In the genomic region with DNA sequence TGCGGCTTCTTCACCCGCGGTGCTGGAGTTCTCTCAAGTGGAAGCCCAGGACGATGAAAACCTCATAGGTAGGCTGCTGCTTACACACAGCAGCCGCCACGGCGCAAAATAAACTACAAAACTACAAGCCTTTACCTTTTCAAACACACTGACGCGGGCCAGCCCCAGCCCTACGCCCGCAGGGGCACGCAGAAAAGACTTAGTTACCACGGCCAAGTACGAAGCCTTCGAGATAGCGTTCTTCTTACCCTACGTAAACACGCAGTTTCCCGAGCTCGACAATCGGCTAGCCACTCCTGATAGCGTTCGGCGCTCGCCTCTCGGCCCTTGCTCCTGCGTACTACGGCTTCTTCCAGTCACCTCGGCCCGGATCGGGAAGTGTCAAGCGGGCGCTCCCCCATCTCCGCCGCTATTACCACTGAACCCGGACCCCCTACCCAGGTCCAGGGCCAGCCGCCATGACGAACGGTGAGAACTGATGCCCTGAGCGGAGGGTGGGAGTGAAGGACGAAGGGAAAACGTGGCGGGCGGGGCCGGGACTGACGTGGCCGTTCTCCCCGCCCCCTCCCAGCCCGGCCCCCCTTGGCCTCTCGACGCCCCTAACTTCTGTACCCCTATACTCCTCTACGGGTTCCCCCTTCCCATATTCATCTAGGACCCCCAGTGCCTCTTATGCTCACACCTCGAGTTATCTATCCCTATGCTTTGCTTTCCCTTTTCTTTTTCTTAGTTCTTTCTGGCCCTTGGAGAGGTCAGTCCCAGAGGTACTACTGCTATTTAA, we compare ENCODE assay signal across 8 cellular contexts. TPM values are rescaled to one million over a fixed set of nuclear protein-coding genes. Genes with fewer than 3 reads are reported as not detected.
A peak's percentile ranks its signal among the peaks of the same experiment; 100 is the strongest.
DNase-seq lines count a peak whose midpoint lies in the region; ATAC-seq and TF ChIP-seq lines count a peak whose summit lies in the region.

TSS of gene TMEM167B (plus strand) at position 350 of the 781 bp plus-strand sequence. CDS start at position 459, 109 bp downstream.

- H3K27me3 ChIP-seq in CD8-positive, alpha-beta T cell (ENCODE audit: insufficient read depth, low read length), result no peaks in the 10 kb centered on the region

- H3K4me1 ChIP-seq in CD8-positive, alpha-beta T cell (ENCODE audit: insufficient read depth, low read length), result peaks cover 20% of the 10 kb centered on the region

- H3K4me3 ChIP-seq in CD8-positive, alpha-beta T cell (ENCODE audit: low read depth, low read length), result peak within 1 kb of the TSS; percentile 84

- intact Hi-C loops in CD8-positive, alpha-beta T cell (cut with DNase I, micrococcal nuclease), result loop anchor here (1.0 to 10.0 kb wide), 8 partner anchors 10 to 944 kb away; partner anchors contain the start of genes TAF13 (in 2 of the 2), WDR47 (in 2 of the 2), PRPF38B (in 1 of the 2) and PSMA5 (in 1 of the 2)

- H3K4me3 Mint-ChIP-seq in CD8-positive, alpha-beta T cell, result peak within 1 kb of the TSS; percentile 96

- peak; percentile 94 for ATAC-seq in CD8-positive, alpha-beta T cell
- ATAC-seq in GM19468 (IDR thresholded peaks at IDR 0.05; ENCODE audit: extremely low read depth, unreplicated experiment), result peak; percentile 73

- H3K36me3 ChIP-seq in CD8-positive, alpha-beta T cell (ENCODE audit: insufficient read depth, low read length), result peaks cover 13% of the 10 kb centered on the region

- H3K9me3 ChIP-seq in CD8-positive, alpha-beta T cell (ENCODE audit: low read length), result no peaks in the 10 kb centered on the region

- H3K27ac Mint-ChIP-seq in CD8-positive, alpha-beta T cell, result peak within 1 kb of the TSS; percentile 95

- H3K27ac ChIP-seq in CD8-positive, alpha-beta T cell (ENCODE audit: low read depth, low read length), result peak within 1 kb of the TSS; percentile 82

- no peak for TF ChIP-seq CTCF in CD8-positive, alpha-beta T cell (IDR thresholded peaks at IDR 0.05)

- DNase-seq in CD8-positive, alpha-beta T cell, result peak; percentile 76 to 89 (median 82)
- peak; percentile 71 for DNase-seq in HS-5 (ENCODE audit: low read depth)
- DNase-seq in NK-92 (lab: John Stamatoyannopoulos, UW; ENCODE audit: unreplicated experiment), result peak; percentile 35
- DNase-seq in activated CD8-positive, alpha-beta memory T cell treated with anti-CD3 and anti-CD28 coated beads for 1 hour (ENCODE audit: extremely low read depth in 1 of 2, low read depth in 1 of 2), result peak; percentile 66 to 71
- DNase-seq in effector CD4-positive, alpha-beta T cell, result peak; percentile 84
- DNase-seq in lung microvascular endothelial cell (ENCODE audit: low read depth in 2 of 2), result peak; percentile 93 to 97
- DNase-seq in stimulated activated CD4-positive, alpha-beta T cell treated with anti-CD3 and anti-CD28 coated beads, TNF-alpha, amount 100 ng/mL, for 4 hours (ENCODE audit: low read depth in 3 of 3), result peak; percentile 70 to 84 (median 75)

- no peaks in the 10 kb centered on the region for H3K9me3 Mint-ChIP-seq in CD8-positive, alpha-beta T cell

- CTCF ChIA-PET in CD8-positive, alpha-beta T cell (lab: Charles Lee), result interaction anchor here (1.8 to 3.2 kb wide), 4 partner anchors 10 to 49 kb away, joined by 6 to 19 read pairs (median 8); partner anchors contain the start of genes TAF13 and WDR47

- POLR2A ChIA-PET in CD8-positive, alpha-beta T cell (lab: Charles Lee), result interaction anchor here (0.6 to 2.9 kb wide), 7 partner anchors 9 to 393 kb away, joined by 3 to 58 read pairs (median 4); partner anchors contain the start of genes ATXN7L2, CLCC1, TAF13 and WDR47

- H3K27me3 Mint-ChIP-seq in CD8-positive, alpha-beta T cell (ENCODE audit: low read depth), result no peaks in the 10 kb centered on the region

- H3K4me1 Mint-ChIP-seq in CD8-positive, alpha-beta T cell (ENCODE audit: low read depth), result peaks cover 33% of the 10 kb centered on the region

- H3K36me3 Mint-ChIP-seq in CD8-positive, alpha-beta T cell, result peaks cover 41% of the 10 kb centered on the region

RNA-seq across cellular contexts. Expression of gene TMEM167B, which starts in this region (rescaled TPM):
- total RNA-seq in CD8-positive, alpha-beta T cell, result 10 to 100 TPM; 66.3 to 68.0 TPM
- total RNA-seq in lung microvascular endothelial cell, result 16.6 and 22.6 TPM in 2 replicates

Comparison
In these comparisons a context has a peak if more than half of its experiments do, and no peak if none do; other contexts are left out.
1. Peak in every context shown above with its lines: DNase-seq, ATAC-seq, H3K4me3 ChIP-seq and H3K27ac ChIP-seq.
2. DNase-seq: peak in every context shown above with its lines; median percentile 95 in lung microvascular endothelial cell; 84 in effector CD4-positive, alpha-beta T cell; 82 in CD8-positive, alpha-beta T cell; 75 in stimulated activated CD4-positive, alpha-beta T cell treated with anti-CD3 and anti-CD28 coated beads, TNF-alpha, amount 100 ng/mL, for 4 hours; 71 in HS-5; 68 in activated CD8-positive, alpha-beta memory T cell treated with anti-CD3 and anti-CD28 coated beads for 1 hour; 35 in NK-92.